In genomic region chr15:76904461-76905012, GRCh38 we compare ENCODE assay signal across 8 cellular contexts. TPM values are rescaled to one million over a fixed set of nuclear protein-coding genes. Genes with fewer than 3 reads are reported as not detected.
DNase-seq lines count a peak whose midpoint lies in the region; ATAC-seq, FAIRE-seq and TF ChIP-seq lines count a peak whose summit lies in the region.

No MANE protein-coding gene starts in this region.

- peak overlapping the region; percentile 95 for H3K4me2 ChIP-seq in PC-9
- peak overlapping the region; percentile 88 for H3K4me2 ChIP-seq in GM12878 (ENCODE audit: control insufficient read depth, insufficient read depth)

- POLR2A ChIA-PET in PC-9 (lab: Charles Lee; ENCODE audit: unreplicated experiment) (no interaction called here), GM12878 (lab: Charles Lee) (interaction anchor here (0.9 kb wide), 1 partner anchor 1536 kb away, joined by 3 read pairs; the partner anchor contains the start of gene MAN2C1)

- H3F3A ChIP-seq in PC-9 (ENCODE audit: insufficient read depth, low read depth) = no peaks in the 10 kb centered on the region

- H4K20me1 ChIP-seq in PC-9 (ENCODE audit: insufficient read depth) (no peaks in the 10 kb centered on the region), GM12878 (ENCODE audit: control insufficient read depth, insufficient read depth) (no peaks in the 10 kb centered on the region)

- TF ChIP-seq POLR2A in GM12878 (IDR thresholded peaks at IDR 0.05; ENCODE audit: low read depth, low read length) = no peak
- no peak for TF ChIP-seq POLR2A in sigmoid colon (IDR thresholded peaks at IDR 0.05)

- WGBS in GM12878 (ENCODE audit: insufficient coverage, insufficient replicate concordance, low lambda C conversion rate, missing lambda C conversion rate) = 4% methylated on average over 29 of the region's 29 CpGs
- WGBS in sigmoid colon, 2 donors = 1 to 2% methylated on average over 29 of the region's 29 CpGs

- no peak for TF ChIP-seq RAD21 in GM12878 (IDR thresholded peaks at IDR 0.05; ENCODE audit: insufficient read depth, low read depth, low read length)

- H3K9ac ChIP-seq in GM12878 (ENCODE audit: control insufficient read depth, insufficient read depth, low read length) (peak overlapping the region; percentile 71), iPS-18a (ENCODE audit: low read length) (peak overlapping the region; percentile 35)

- SMC1A ChIA-PET in GM12878 (lab: Charles Lee; ENCODE audit: uncharacterized antibody, unreplicated experiment) = interaction anchor here (0.8 to 2.0 kb wide), 6 partner anchors 30 to 281 kb away, joined by 3 to 8 read pairs (median 4); no protein-coding TSS in a partner anchor

- FAIRE-seq in GM12878 (lab: Jason Lieb, UNC) = no peak

- intact Hi-C loops in PC-9 (cut with micrococcal nuclease; ENCODE audit: unreplicated experiment) = loop anchor here (5.0 kb wide), 1 partner anchor 118 kb away; no protein-coding TSS in a partner anchor
- intact Hi-C loops in GM12878 (cut with micrococcal nuclease; ENCODE audit: unreplicated experiment) = no loop called here
- intact Hi-C loops in sigmoid colon (cut with DNase I) = loop anchor here (1.0 to 10.0 kb wide), 2 partner anchors 27 to 160 kb away; partner anchors contain the start of gene RCN2

- in situ Hi-C loops in GM12878 (cut with MboI) = no loop called here

- H3K9me3 ChIP-seq in PC-9 (ENCODE audit: insufficient read depth, low read depth) (no peaks in the 10 kb centered on the region), GM12878 (replicated peaks; ENCODE audit: control insufficient read depth, insufficient read depth, low read length) (no peaks in the 10 kb centered on the region), iPS-18a (ENCODE audit: control insufficient read depth, low read depth, low read length) (no peaks in the 10 kb centered on the region), sigmoid colon (no peaks in the 10 kb centered on the region)

- H3K36me3 ChIP-seq in PC-9 (ENCODE audit: low read depth) = no peaks in the 10 kb centered on the region
- no peaks in the 10 kb centered on the region for H3K36me3 ChIP-seq in GM12878 (ENCODE audit: control insufficient read depth in 2 of 2, insufficient read depth in 2 of 2, low read length in 1 of 2)
- H3K36me3 ChIP-seq in iPS-18a (ENCODE audit: control insufficient read depth, low read depth, low read length) = no peaks in the 10 kb centered on the region
- no peaks in the 10 kb centered on the region for H3K36me3 ChIP-seq in sigmoid colon

- H3K79me2 ChIP-seq in PC-9 (ENCODE audit: low read depth) = no peaks in the 10 kb centered on the region; the same call in 1 of the 2 replicates
- peaks cover 3% of the 10 kb centered on the region for H3K79me2 ChIP-seq in GM12878 (ENCODE audit: control insufficient read depth, insufficient read depth, low read length)

- no TSS peak for BruUV-seq in PC-9 (replicated peaks; lab: Mats Ljungman, UMichigan)
- no TSS peak for BruUV-seq in GM12878 (replicated peaks; lab: Mats Ljungman, UMichigan)

- peak overlapping the region; percentile 100 for H2AFZ ChIP-seq in PC-9
- peak overlapping the region; percentile 93 for H2AFZ ChIP-seq in GM12878 (ENCODE audit: control insufficient read depth, low read depth, low read length)

- RAD21 ChIA-PET in GM12878 (lab: Charles Lee; ENCODE audit: unreplicated experiment) = interaction anchor here (0.7 to 1.2 kb wide), 6 partner anchors 26 to 213 kb away, joined by 3 read pairs; no protein-coding TSS in a partner anchor

- H3K4me1 ChIP-seq in PC-9 (replicated peaks; ENCODE audit: insufficient read depth) (peaks cover 22% of the 10 kb centered on the region; the same call in 1 of the 2 replicates), GM12878 (ENCODE audit: control insufficient read depth, insufficient read depth, low read length) (peaks cover 13% of the 10 kb centered on the region), iPS-18a (ENCODE audit: control insufficient read depth, low read depth, low read length) (peaks cover 7% of the 10 kb centered on the region), sigmoid colon (peaks cover 0 to 31% (median 15%) of the 10 kb centered on the region in 4 donors)

- H3K27me3 ChIP-seq in PC-9 (ENCODE audit: insufficient read depth, low read depth) (no peaks in the 10 kb centered on the region), GM12878 (replicated peaks in 1 of 2; ENCODE audit: control insufficient read depth in 2 of 2, insufficient read depth in 2 of 2, low read length in 1 of 2) (no peaks in the 10 kb centered on the region), iPS-18a (ENCODE audit: control insufficient read depth, insufficient read depth, low read length) (peaks cover 24% of the 10 kb centered on the region), sigmoid colon (no peaks in the 10 kb centered on the region)

- H3K4me3 ChIP-seq in PC-9 (peak overlapping the region; percentile 88), GM12878 (peak overlapping the region; percentile 78), iPS-18a (ENCODE audit: low read length) (peak overlapping the region; percentile 62), sigmoid colon (peak overlapping the region; percentile 73 to 98 (median 92))

- TF ChIP-seq EP300 in GM12878 (IDR thresholded peaks at IDR 0.05; ENCODE audit: borderline replicate concordance in 1 of 2, control insufficient read depth in 1 of 2, low read depth in 2 of 2, low read length in 2 of 2) (no peak), sigmoid colon (IDR thresholded peaks at IDR 0.05) (no peak)

- peak; percentile 41 to 70 for DNase-seq in NCI-H2081 (lab: John Stamatoyannopoulos, UW)
- DNase-seq in NCI-H2081 treated with DMSO at 0.1 percent for 48 hours (lab: John Stamatoyannopoulos, UW) = no peak
- peak in 1 of 2 experiments; percentile 22 for DNase-seq in PC-9
- no peak for DNase-seq in GM12878 (ENCODE audit: low read depth, low spot score)
- peak; percentile 66 for DNase-seq in sigmoid colon

- TF ChIP-seq CTCF in PC-9 (conservative IDR thresholded peaks at IDR 0.05) (no peak), GM12878 (IDR thresholded peaks at IDR 0.05 in 2 of 3, conservative IDR thresholded peaks at IDR 0.05 in 1 of 3; ENCODE audit: control insufficient read depth in 2 of 3, extremely low read depth in 1 of 3, insufficient read depth in 1 of 3, low read depth in 3 of 3, low read length in 3 of 3) (no peak), sigmoid colon (IDR thresholded peaks at IDR 0.05) (no peak)

- ATAC-seq in HG02840 (IDR thresholded peaks at IDR 0.05; ENCODE audit: low FRiP score, unreplicated experiment) (peak; percentile 24), GM12878 (peak; percentile 32), HG03175 (IDR thresholded peaks at IDR 0.05; ENCODE audit: unreplicated experiment) (no peak)

- no peak overlapping the region for H3K27ac ChIP-seq in PC-9
- H3K27ac ChIP-seq in GM12878 (ENCODE audit: control insufficient read depth, insufficient read depth) = peak overlapping the region; percentile 41
- H3K27ac ChIP-seq in iPS-18a (ENCODE audit: low read length) = no peak overlapping the region
- H3K27ac ChIP-seq in sigmoid colon = peak overlapping the region; percentile 82 to 92 (median 90)

- CTCF ChIA-PET in PC-9 (lab: Charles Lee) = no interaction called here
- CTCF ChIA-PET in GM12878 (lab: Yijun Ruan, JAX) = interaction anchor here (0.7 to 2.9 kb wide), 10 partner anchors 9 to 639 kb away, joined by 3 to 17 read pairs (median 4); partner anchors contain the start of gene RCN2

- no peaks in the 10 kb centered on the region for H3K9me2 ChIP-seq in PC-9 (ENCODE audit: insufficient read depth)

TF ChIP-seq in GM12878, 131 proteins besides CTCF, POLR2A, EP300 and RAD21 (continues in another document):
- TF ChIP-seq IKZF1 (conservative IDR thresholded peaks at IDR 0.05) (peak; percentile 30; the same call in 1 of the 2 replicates), MYB (IDR thresholded peaks at IDR 0.05; ENCODE audit: borderline replicate concordance, low read depth, low read length) (no peak)

RNA-seq across cellular contexts. Expression of gene SCAPER, which starts 0.6 kb away (rescaled TPM):
- total RNA-seq in PC-9 (2021) (18.7 and 22.0 TPM in 2 replicates), GM12878 (2014; rRNA removed) (4.1 and 5.6 TPM in 2 replicates), GM12878 (2014; rRNA removed; fragmentation: Illumina TruSeq; extraction: Trizol) (5.4 and 6.2 TPM in 2 replicates), GM12878 (2021) (4.9 and 5.7 TPM in 2 replicates), sigmoid colon (10 to 100 TPM; 22.5 to 40.7 (median 30.6) TPM)
- total RNA-seq in GM12878 (2013; cell fraction: nucleolus; rRNA removed) = 32.2 and 35.4 TPM in 2 replicates
- polyA plus RNA-seq in GM12878 (2011; ENCODE audit: low read depth) = 8.3 TPM
- polyA plus RNA-seq in GM12878 (2011; rRNA removed) (1.9 and 2.1 TPM in 2 replicates), GM12878 (2014; fragmentation: Illumina TruSeq; extraction: Trizol) (3.4 and 3.8 TPM in 2 replicates), GM12878 (2014; fragmentation: Nextera tagmentation; extraction: Ambion mirVana) (1 to 10 TPM; 2.3 to 3.7 TPM), GM12878 (2014; rRNA removed) (1.0 and 1.2 TPM in 2 replicates), GM12878 (2016; fragmentation: Nextera tagmentation; extraction: Ambion mirVana) (1 to 10 TPM; 7.4 to 7.7 TPM), sigmoid colon (10 to 100 TPM in 1 of 3 donors, 1 to 10 TPM in 2; 5.3 to 16.8 (median 8.3) TPM)
- polyA plus RNA-seq in GM12878 (2011; cell fraction: cytosol; rRNA removed) = 0.90 and 1.2 TPM in 2 replicates
- 1.8 and 3.6 TPM in 2 replicates for polyA plus RNA-seq in GM12878 (2011; cell fraction: nucleus; rRNA removed)
- 5.4 and 6.6 TPM in 2 replicates for polyA plus RNA-seq in GM12878 (2012)
- polyA minus RNA-seq in GM12878 (2011; rRNA and poly(A)+ RNA removed) = 1.9 and 4.5 TPM in 2 replicates
- 1.9 and 2.8 TPM in 2 replicates for polyA minus RNA-seq in GM12878 (2011; cell fraction: cytosol; rRNA and poly(A)+ RNA removed)
- polyA minus RNA-seq in GM12878 (2011; cell fraction: nucleus; rRNA and poly(A)+ RNA removed) = 5.6 and 7.6 TPM in 2 replicates

RNA-seq across cellular contexts. Expression of gene RCN2, which starts 27.0 kb away (rescaled TPM):
- 45.3 and 46.1 TPM in 2 replicates for total RNA-seq in PC-9 (2021)
- 15.9 and 16.7 TPM in 2 replicates for total RNA-seq in GM12878 (2013; cell fraction: nucleolus; rRNA removed)
- 5.0 and 6.0 TPM in 2 replicates for total RNA-seq in GM12878 (2014; rRNA removed)
- total RNA-seq in GM12878 (2014; rRNA removed; fragmentation: Illumina TruSeq; extraction: Trizol) = 12.1 and 12.9 TPM in 2 replicates
- 7.3 and 7.9 TPM in 2 replicates for total RNA-seq in GM12878 (2021)
- 6.1 TPM for polyA plus RNA-seq in GM12878 (2011; ENCODE audit: low read depth)
- 27.5 and 49.7 TPM in 2 replicates for polyA plus RNA-seq in GM12878 (2011; rRNA removed)
- 6.1 and 7.3 TPM in 2 replicates for polyA plus RNA-seq in GM12878 (2011; cell fraction: cytosol; rRNA removed)
- polyA plus RNA-seq in GM12878 (2011; cell fraction: nucleus; rRNA removed) = 8.8 and 11.8 TPM in 2 replicates
- polyA plus RNA-seq in GM12878 (2012) = 13.1 and 17.2 TPM in 2 replicates
- 13.5 and 15.9 TPM in 2 replicates for polyA plus RNA-seq in GM12878 (2014; fragmentation: Illumina TruSeq; extraction: Trizol)
- polyA plus RNA-seq in GM12878 (2014; fragmentation: Nextera tagmentation; extraction: Ambion mirVana) = 10 to 100 TPM in 1 of 2 experiments, 1 to 10 TPM in 1; 4.9 to 12.8 TPM
- polyA plus RNA-seq in GM12878 (2014; rRNA removed) = 11.6 and 12.7 TPM in 2 replicates
- polyA plus RNA-seq in GM12878 (2016; fragmentation: Nextera tagmentation; extraction: Ambion mirVana) = 10 to 100 TPM; 37.2 to 41.0 TPM
- polyA minus RNA-seq in GM12878 (2011; rRNA and poly(A)+ RNA removed) = 1.7 and 4.6 TPM in 2 replicates
- polyA minus RNA-seq in GM12878 (2011; cell fraction: cytosol; rRNA and poly(A)+ RNA removed) = 1.6 and 4.5 TPM in 2 replicates
- 1.7 and 4.0 TPM in 2 replicates for polyA minus RNA-seq in GM12878 (2011; cell fraction: nucleus; rRNA and poly(A)+ RNA removed)
- 10 to 100 TPM; 45.5 to 62.8 (median 53.7) TPM for total RNA-seq in sigmoid colon
- polyA plus RNA-seq in sigmoid colon = 10 to 100 TPM; 12.3 to 30.0 (median 16.2) TPM

Comparison
In these comparisons a context has a peak if more than half of its experiments do, and no peak if none do; other contexts are left out.
1. DNase-seq: peak in NCI-H2081 (2 of 2) and sigmoid colon (single experiment); none in NCI-H2081 treated with DMSO at 0.1 percent for 48 hours (single experiment) and GM12878 (single experiment).
2. H3K27ac ChIP-seq: peak in GM12878 (single experiment) and sigmoid colon (4 of 4); none in PC-9 (single experiment) and iPS-18a (single experiment).
3. Peak in every context shown above with its lines, with median percentiles within 50 percentile points of each other: H3K4me3 ChIP-seq.